ENCODE assay signal across 26 cellular contexts in the genomic region with DNA sequence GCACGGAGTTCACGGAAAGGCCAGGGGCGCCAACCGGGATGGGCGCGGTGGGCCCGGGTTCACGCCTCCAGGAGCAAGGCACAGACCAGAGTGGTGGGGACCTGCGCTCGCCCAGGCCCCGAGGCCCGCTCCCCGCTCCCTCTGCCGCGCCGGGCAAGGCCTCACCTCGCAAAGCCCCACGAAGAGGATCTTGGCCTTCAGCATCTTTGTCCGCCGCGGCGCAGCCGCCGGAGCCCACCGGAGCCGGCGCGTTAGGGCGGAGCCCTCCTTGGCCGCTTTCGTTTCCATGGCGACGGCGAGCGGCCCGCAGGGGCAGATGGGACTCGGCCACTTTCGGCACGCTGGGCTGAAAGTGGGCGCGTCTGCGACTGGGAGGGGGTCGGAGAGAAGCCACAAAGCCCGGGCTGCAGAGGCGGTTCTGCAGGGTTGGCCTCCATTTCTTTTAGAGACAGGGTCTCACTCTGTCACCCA.
"Had no signal": no experiment of that assay in that cellular context is flagged by ENCODE, and none has a peak within 500 bp of the region (broad histone marks: within the 10 kb centered on the region; RNA-seq: fewer than 3 reads in every experiment).

No MANE protein-coding gene starts in this region.

- H3K27me3 ChIP-seq: MG63, Peyer's patch, SJSA1 had no signal

- H3K36me3 ChIP-seq: MG63, Peyer's patch, SJSA1 had no signal

- DNase-seq: IMR-90, Karpas-422, KG1, MG63, NCI-H1092, NCI-H1105 treated with DMSO at 0.1 percent for 48 hours, NCI-H1417 treated with DMSO at 0.1 percent for 48 hours, NCI-H146, NCI-H1694 treated with DMSO at 0.1 percent for 48 hours, NCI-H2029, NCI-H2081 treated with DMSO at 0.1 percent for 48 hours, NCI-H2171, NCI-H226, NCI-H446, NCI-H510A, NCI-H524 treated with DMSO at 0.1 percent for 48 hours, NCI-H69, NCI-H774, OCI-M1, PC-9, Right ventricle myocardium superior, SIG-M5 had no signal

- H3K9me3 ChIP-seq: MG63, SJSA1 had no signal

- H3K27ac ChIP-seq: PC-9, Peyer's patch, SJSA1, SK-N-MC had no signal

- H2AFZ ChIP-seq: PC-9 had no signal

- H3K4me3 ChIP-seq: MG63, PC-9, Peyer's patch, SJSA1, SK-N-MC had no signal

- ATAC-seq: HepG2 had no signal

- H3K4me1 ChIP-seq: Peyer's patch, SJSA1 had no signal

- H3K4me2 ChIP-seq: PC-9 had no signal
